12 cellular contexts compared by ENCODE assay signal in genomic region chr3:196774191-196774820, GRCh38. TPM values are rescaled to one million over a fixed set of nuclear protein-coding genes. Genes with fewer than 3 reads are reported as not detected.
A peak's percentile ranks its signal among the peaks of the same experiment; 100 is the strongest.
DNase-seq lines count a peak whose midpoint lies in the region; ATAC-seq, FAIRE-seq and TF ChIP-seq lines count a peak whose summit lies in the region.
"Had no signal": no experiment of that assay in that cellular context is flagged by ENCODE, and none has a peak within 500 bp of the region (broad histone marks: within the 10 kb centered on the region; RNA-seq: fewer than 3 reads in every experiment).

No MANE protein-coding gene starts in this region.

- no peaks in the 10 kb centered on the region for H3K27me3 Mint-ChIP-seq in natural killer cell treated with Interleukin-12 subunit alpha and Interleukin-12 subunit beta and Interleukin-15 and Interleukin-18, amount 100 ng/mL, for 72 hours

- H3K27ac Mint-ChIP-seq in natural killer cell treated with Interleukin-12 subunit alpha and Interleukin-12 subunit beta and Interleukin-15 and Interleukin-18, amount 100 ng/mL, for 72 hours: peak overlapping the region; percentile 27 to 40

- H3K36me3 ChIP-seq in DND-41 (ENCODE audit: insufficient read depth, low read length): peaks cover 29% of the 10 kb centered on the region
- H3K36me3 ChIP-seq: thoracic aorta had no signal

- peaks cover 35% of the 10 kb centered on the region for H4K20me1 ChIP-seq in DND-41 (ENCODE audit: insufficient read depth, low read length)

- H3K27ac ChIP-seq in DND-41 (ENCODE audit: low read length): no peak overlapping the region
- H3K27ac ChIP-seq: VCaP had no signal

- H3K4me3 Mint-ChIP-seq in natural killer cell treated with Interleukin-12 subunit alpha and Interleukin-12 subunit beta and Interleukin-15 and Interleukin-18, amount 100 ng/mL, for 72 hours: peak overlapping the region; percentile 17

- TF ChIP-seq CTCF in DND-41 (IDR thresholded peaks at IDR 0.05; ENCODE audit: borderline replicate concordance, extremely low read depth, low read length, poor library complexity, severe bottlenecking): no peak

- no peaks in the 10 kb centered on the region for H3K36me3 Mint-ChIP-seq in natural killer cell treated with Interleukin-12 subunit alpha and Interleukin-12 subunit beta and Interleukin-15 and Interleukin-18, amount 100 ng/mL, for 72 hours

- no peak overlapping the region for H2AFZ ChIP-seq in DND-41 (ENCODE audit: low read depth, low read length)

- peaks cover 4% of the 10 kb centered on the region; the same call in 1 of the 2 replicates for H3K4me1 ChIP-seq in DND-41 (ENCODE audit: insufficient read depth, low read length)

- no peak overlapping the region for H3K4me3 ChIP-seq in DND-41 (ENCODE audit: low read depth in 1 of 2, low read length in 2 of 2)
- H3K4me3 ChIP-seq: thoracic aorta had no signal

- peaks cover 98% of the 10 kb centered on the region for H3K79me2 ChIP-seq in DND-41 (ENCODE audit: insufficient read depth, low read length)

- ATAC-seq in DND-41 (ENCODE audit: insufficient read depth, low read depth): 0 out of 3 replicates have a peak, but pooled peaks have one; percentile 37
- ATAC-seq in natural killer cell treated with Interleukin-12 subunit alpha and Interleukin-12 subunit beta and Interleukin-15 and Interleukin-18, amount 100 ng/mL, for 72 hours: peak in 1 of 2 donors; percentile 75
- no peak for ATAC-seq in HG02870 (IDR thresholded peaks at IDR 0.05; ENCODE audit: unreplicated experiment)

- DNase-seq in DND-41: no peak
- DNase-seq in RCC 7860 (ENCODE audit: low spot score): peak; percentile 49
- peak; percentile 63 for DNase-seq in dermis blood vessel endothelial cell
- no peak for DNase-seq in natural killer cell treated with Interleukin-12 subunit alpha and Interleukin-12 subunit beta and Interleukin-15 and Interleukin-18, amount 100 ng/mL, for 72 hours (ENCODE audit: low spot score)
- DNase-seq in NCI-H2171 (lab: John Stamatoyannopoulos, UW): no peak
- no peak for DNase-seq in HT-29 (ENCODE audit: low spot score)
- DNase-seq in HPDE6-E6E7 (ENCODE audit: extremely low spot score): no peak
- DNase-seq: NCI-H226; stimulated activated CD4-positive, alpha-beta T cell treated with anti-CD3 and anti-CD28 coated beads, Interleukin-12 subunit alpha, Interleukin-12 subunit beta, amount 100 ng/mL, for 4 hours had no signal

- H3K9me3 Mint-ChIP-seq in natural killer cell treated with Interleukin-12 subunit alpha and Interleukin-12 subunit beta and Interleukin-15 and Interleukin-18, amount 100 ng/mL, for 72 hours: no peaks in the 10 kb centered on the region

- FAIRE-seq in RCC 7860 (lab: Jason Lieb, UNC): peak; percentile 8

- peaks cover 5% of the 10 kb centered on the region for H3K9me3 ChIP-seq in DND-41 (ENCODE audit: insufficient read depth, low read length, severe bottlenecking)
- H3K9me3 ChIP-seq: thoracic aorta had no signal

- H3K9ac ChIP-seq in DND-41 (ENCODE audit: low read depth, low read length): no peak overlapping the region

- H3K27me3 ChIP-seq in DND-41 (ENCODE audit: insufficient read depth, low read length, poor library complexity): no peaks in the 10 kb centered on the region

- H3K4me1 Mint-ChIP-seq in natural killer cell treated with Interleukin-12 subunit alpha and Interleukin-12 subunit beta and Interleukin-15 and Interleukin-18, amount 100 ng/mL, for 72 hours (ENCODE audit: low read depth in 2 of 2): peaks cover 55 to 62% of the 10 kb centered on the region in 2 donors

- no peak overlapping the region for H3K4me2 ChIP-seq in DND-41 (ENCODE audit: insufficient read depth, low read length)

RNA-seq across cellular contexts. Expression of gene PAK2, which starts 34.6 kb away (rescaled TPM):
- total RNA-seq in dermis blood vessel endothelial cell: 81.5 and 186 TPM in 2 replicates
- 10 to 100 TPM; 70.1 to 83.3 TPM for total RNA-seq in natural killer cell treated with Interleukin-12 subunit alpha and Interleukin-12 subunit beta and Interleukin-15 and Interleukin-18, amount 100 ng/mL, for 72 hours
- 26.8 and 29.5 TPM in 2 replicates for total RNA-seq in HT-29 (2014; rRNA removed; shearing (Covaris generic))

Comparison
In these comparisons a context has a peak if more than half of its experiments do, and no peak if none do; other contexts are left out.
1. DNase-seq: peak in RCC 7860 (single experiment) and dermis blood vessel endothelial cell (single experiment); none in DND-41 (single experiment), natural killer cell treated with Interleukin-12 subunit alpha and Interleukin-12 subunit beta and Interleukin-15 and Interleukin-18, amount 100 ng/mL, for 72 hours (single experiment), NCI-H2171 (single experiment), HT-29 (single experiment) and HPDE6-E6E7 (single experiment).